ENCODE assay signal across 13 cellular contexts in the genomic region with DNA sequence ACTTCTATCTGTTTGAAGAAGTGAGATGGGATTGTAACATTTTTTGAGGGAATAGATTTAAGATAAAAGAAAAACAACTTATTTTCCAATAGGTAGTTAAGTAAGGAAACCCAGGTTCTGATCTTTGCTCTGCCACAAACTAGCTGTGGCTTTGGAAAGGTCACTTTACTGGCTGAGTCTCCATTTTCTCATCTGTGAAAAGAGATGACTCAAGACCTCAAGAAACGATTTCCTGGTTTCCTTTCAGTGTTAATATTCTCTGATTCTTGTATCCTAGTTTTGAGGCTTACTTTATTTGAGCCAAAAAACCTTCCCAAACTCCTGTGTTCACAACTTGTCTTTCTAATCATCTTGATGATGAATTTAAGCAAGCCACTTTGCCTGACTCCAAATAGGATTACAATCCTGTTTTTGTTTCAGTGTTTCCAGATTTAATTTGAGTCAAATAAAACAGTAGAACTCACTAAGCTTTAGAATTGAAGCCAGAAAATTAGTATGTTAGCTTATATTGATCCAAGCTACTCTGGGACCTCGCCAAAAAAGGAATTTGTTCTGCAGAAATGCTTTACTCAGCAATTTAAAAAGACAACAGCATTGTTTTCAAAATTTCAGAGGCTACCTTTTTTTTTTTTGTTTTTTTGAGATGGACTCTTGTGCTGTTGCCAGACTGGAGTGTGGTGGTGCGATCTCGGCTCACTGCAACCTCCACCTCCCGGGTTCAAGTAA. TPM values are rescaled to one million over a fixed set of nuclear protein-coding genes. Genes with fewer than 3 reads are reported as not detected.
A peak's percentile ranks its signal among the peaks of the same experiment; 100 is the strongest.
DNase-seq lines count a peak whose midpoint lies in the region; ATAC-seq, FAIRE-seq and TF ChIP-seq lines count a peak whose summit lies in the region.
"Had no signal": no experiment of that assay in that cellular context is flagged by ENCODE, and none has a peak within 500 bp of the region (broad histone marks: within the 10 kb centered on the region; RNA-seq: fewer than 3 reads in every experiment).

No MANE protein-coding gene starts in this region.

- no peaks in the 10 kb centered on the region for H3K27me3 Mint-ChIP-seq in astrocyte (ENCODE audit: low read depth, unreplicated experiment)
- peaks cover 2% of the 10 kb centered on the region for H3K27me3 Mint-ChIP-seq in activated CD8-positive, alpha-beta T cell treated with anti-CD3 and anti-CD28 coated beads, Interleukin-2, amount 10 ng/mL, durations not matched to agents 7 days and 5 days (ENCODE audit: low read depth)
- H3K27me3 Mint-ChIP-seq: brain had no signal

- no peaks in the 10 kb centered on the region for H3K27me3 ChIP-seq in astrocyte (ENCODE audit: insufficient read depth, low read length)

- H3K4me1 ChIP-seq in astrocyte (ENCODE audit: insufficient read depth, low read length), result peaks cover 13% of the 10 kb centered on the region

- DNase-seq in NCI-H446 treated with DMSO at 0.1 percent for 48 hours (lab: John Stamatoyannopoulos, UW) (peak; percentile 4), NCI-H446 (lab: John Stamatoyannopoulos, UW) (no peak), astrocyte (ENCODE audit: low read depth) (peak; percentile 92), iris pigment epithelial cell (ENCODE audit: low read depth) (peak; percentile 82), urothelium cell line (ENCODE audit: low spot score) (peak; percentile 6)
- no peak for DNase-seq in activated CD8-positive, alpha-beta T cell treated with anti-CD3 and anti-CD28 coated beads, Interleukin-2, amount 10 ng/mL, durations not matched to agents 7 days and 5 days
- DNase-seq: NCI-H187 treated with DMSO at 0.1 percent for 48 hours had no signal

- H3K4me3 ChIP-seq in astrocyte (ENCODE audit: insufficient read depth, low read depth, low read length), result no peak overlapping the region
- H3K4me3 ChIP-seq: GM12878 had no signal

- H4K20me1 ChIP-seq in astrocyte (ENCODE audit: insufficient read depth, low read length), result no peaks in the 10 kb centered on the region

- H3K9ac ChIP-seq in astrocyte (ENCODE audit: low read length), result peak overlapping the region; percentile 28

- peaks cover 3% of the 10 kb centered on the region for H3K36me3 ChIP-seq in astrocyte (ENCODE audit: insufficient read depth, low read length)

- no peaks in the 10 kb centered on the region for H3K9me3 ChIP-seq in astrocyte (ENCODE audit: insufficient read depth, low read depth, low read length)

- no peaks in the 10 kb centered on the region for H3K9me3 Mint-ChIP-seq in astrocyte (ENCODE audit: unreplicated experiment)
- H3K9me3 Mint-ChIP-seq in activated CD8-positive, alpha-beta T cell treated with anti-CD3 and anti-CD28 coated beads, Interleukin-2, amount 10 ng/mL, durations not matched to agents 7 days and 5 days (ENCODE audit: insufficient read depth), result no peaks in the 10 kb centered on the region
- H3K9me3 Mint-ChIP-seq: brain had no signal

- H3K27ac ChIP-seq in astrocyte (ENCODE audit: low read depth, low read length), result peak overlapping the region; percentile 67
- H3K27ac ChIP-seq: 22Rv1 had no signal

- H3K36me3 Mint-ChIP-seq in astrocyte (ENCODE audit: low read depth, unreplicated experiment), result no peaks in the 10 kb centered on the region
- H3K36me3 Mint-ChIP-seq in activated CD8-positive, alpha-beta T cell treated with anti-CD3 and anti-CD28 coated beads, Interleukin-2, amount 10 ng/mL, durations not matched to agents 7 days and 5 days (ENCODE audit: low read depth), result no peaks in the 10 kb centered on the region
- H3K36me3 Mint-ChIP-seq: brain had no signal

- no peak for TF ChIP-seq CTCF in astrocyte (IDR thresholded peaks at IDR 0.05; ENCODE audit: insufficient read depth, low read depth, low read length)

- no peak overlapping the region for H3K4me3 Mint-ChIP-seq in astrocyte (ENCODE audit: unreplicated experiment)
- no peak overlapping the region for H3K4me3 Mint-ChIP-seq in activated CD8-positive, alpha-beta T cell treated with anti-CD3 and anti-CD28 coated beads, Interleukin-2, amount 10 ng/mL, durations not matched to agents 7 days and 5 days
- H3K4me3 Mint-ChIP-seq: brain had no signal

- FAIRE-seq in astrocyte (lab: Jason Lieb, UNC) (peak; percentile 91), urothelium cell line (lab: Jason Lieb, UNC) (no peak)
- FAIRE-seq: GM12878, H1 had no signal

- POLR2A ChIA-PET in activated CD8-positive, alpha-beta T cell treated with anti-CD3 and anti-CD28 coated beads, Interleukin-2, amount 10 ng/mL, durations not matched to agents 7 days and 5 days (lab: Charles Lee), result interaction anchor here (0.6 kb wide), 2 partner anchors 13 to 326 kb away, joined by 3 to 6 read pairs; no protein-coding TSS in a partner anchor

- peak overlapping the region; percentile 84 for H3K27ac Mint-ChIP-seq in astrocyte (ENCODE audit: unreplicated experiment)
- no peak overlapping the region for H3K27ac Mint-ChIP-seq in activated CD8-positive, alpha-beta T cell treated with anti-CD3 and anti-CD28 coated beads, Interleukin-2, amount 10 ng/mL, durations not matched to agents 7 days and 5 days

- peak overlapping the region; percentile 11 for H2AFZ ChIP-seq in astrocyte (ENCODE audit: low read depth, low read length)

- H3K4me1 Mint-ChIP-seq in astrocyte (ENCODE audit: low read depth, unreplicated experiment), result peaks cover 44% of the 10 kb centered on the region
- no peaks in the 10 kb centered on the region for H3K4me1 Mint-ChIP-seq in activated CD8-positive, alpha-beta T cell treated with anti-CD3 and anti-CD28 coated beads, Interleukin-2, amount 10 ng/mL, durations not matched to agents 7 days and 5 days (ENCODE audit: low read depth)

- ATAC-seq in GM19328 (IDR thresholded peaks at IDR 0.05; ENCODE audit: unreplicated experiment) (no peak), GM19023 (IDR thresholded peaks at IDR 0.05; ENCODE audit: unreplicated experiment) (no peak)
- ATAC-seq in activated CD8-positive, alpha-beta T cell treated with anti-CD3 and anti-CD28 coated beads, Interleukin-2, amount 10 ng/mL, durations not matched to agents 7 days and 5 days, result no peak
- ATAC-seq: GM12878 had no signal

- H3K79me2 ChIP-seq in astrocyte (ENCODE audit: insufficient read depth, low read length), result no peaks in the 10 kb centered on the region

- CTCF ChIA-PET in activated CD8-positive, alpha-beta T cell treated with anti-CD3 and anti-CD28 coated beads, Interleukin-2, amount 10 ng/mL, durations not matched to agents 7 days and 5 days (lab: Charles Lee), result no interaction called here

- peak overlapping the region; percentile 61 for H3K4me2 ChIP-seq in astrocyte (ENCODE audit: low read length)

RNA-seq across cellular contexts. Expression of gene ENPP1, which starts 51.1 kb away (rescaled TPM):
- 7.1 and 8.9 TPM in 2 replicates for total RNA-seq in astrocyte
- total RNA-seq in activated CD8-positive, alpha-beta T cell treated with anti-CD3 and anti-CD28 coated beads, Interleukin-2, amount 10 ng/mL, durations not matched to agents 7 days and 5 days, result under 1 TPM; 0.29 to 0.50 TPM

Comparison
In these comparisons a context has a peak if more than half of its experiments do, and no peak if none do; other contexts are left out.
1. DNase-seq: peak in NCI-H446 treated with DMSO at 0.1 percent for 48 hours (single experiment), astrocyte (single experiment), iris pigment epithelial cell (single experiment) and urothelium cell line (single experiment); none in NCI-H446 (0 of 2) and activated CD8-positive, alpha-beta T cell treated with anti-CD3 and anti-CD28 coated beads, Interleukin-2, amount 10 ng/mL, durations not matched to agents 7 days and 5 days (single experiment).